13 cellular contexts compared by ENCODE assay signal in the genomic region with DNA sequence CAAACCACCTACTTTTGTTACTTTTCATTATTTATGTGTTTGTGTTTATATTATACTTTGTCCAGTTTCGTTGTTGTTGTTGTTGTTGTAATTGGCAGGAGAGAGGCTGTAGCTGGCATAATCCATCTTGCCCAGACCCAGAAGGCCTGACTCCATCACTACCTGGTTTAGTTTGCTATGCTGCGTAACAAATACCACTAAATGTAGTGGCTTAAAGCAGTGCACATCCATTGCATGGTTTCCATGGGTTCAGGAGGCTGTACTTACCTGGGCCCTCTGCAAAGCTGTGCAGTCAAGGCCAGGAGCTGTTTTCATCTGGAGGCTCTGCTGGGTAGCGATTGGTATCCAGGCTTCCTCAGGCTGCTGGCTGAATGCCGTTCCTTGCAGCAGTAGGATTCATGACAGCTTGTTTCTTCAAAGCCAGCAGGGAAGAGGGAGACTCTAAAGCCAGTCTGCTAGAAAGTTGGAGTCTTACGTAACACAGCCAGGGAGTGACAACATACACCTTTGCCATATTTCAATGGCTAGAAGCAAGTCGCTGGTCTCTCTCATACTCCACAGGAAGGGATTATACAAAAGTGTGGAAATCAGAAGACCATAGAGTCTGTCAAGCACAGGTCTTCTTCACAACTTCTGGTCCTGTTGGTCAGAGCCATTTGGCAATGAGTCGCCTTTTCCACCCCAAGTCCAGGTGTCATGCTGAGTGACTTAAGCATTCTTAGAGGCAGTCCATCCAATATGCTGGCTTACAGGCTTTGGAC. TPM values are rescaled to one million over a fixed set of nuclear protein-coding genes. Genes with fewer than 3 reads are reported as not detected.
A peak's percentile ranks its signal among the peaks of the same experiment; 100 is the strongest.
DNase-seq lines count a peak whose midpoint lies in the region; ATAC-seq, FAIRE-seq and TF ChIP-seq lines count a peak whose summit lies in the region.
"Had no signal": no experiment of that assay in that cellular context is flagged by ENCODE, and none has a peak within 500 bp of the region (broad histone marks: within the 10 kb centered on the region; RNA-seq: fewer than 3 reads in every experiment).

No MANE protein-coding gene starts in this region.

- no peak overlapping the region for H3K27ac Mint-ChIP-seq in T-helper 2 cell treated with Interferon-gamma antibody and Interleukin-4, amounts not matched to agents 5 μg/mL and 100 μg/mL, for 36 hours
- H3K27ac Mint-ChIP-seq: activated T-cell treated with anti-CD3 and anti-CD28 coated beads, Interleukin-2, amount 50 U/mL, for 72 hours had no signal

- no peaks in the 10 kb centered on the region for H3K36me3 Mint-ChIP-seq in T-helper 2 cell treated with Interferon-gamma antibody and Interleukin-4, amounts not matched to agents 5 μg/mL and 100 μg/mL, for 36 hours (ENCODE audit: low read depth)

- TF ChIP-seq CTCF in astrocyte of the spinal cord (IDR thresholded peaks at IDR 0.05; ENCODE audit: low read depth, low read length) = no peak
- TF ChIP-seq CTCF in omental fat pad (IDR thresholded peaks at IDR 0.05) = no peak

- no peak overlapping the region for H3K4me3 Mint-ChIP-seq in T-helper 2 cell treated with Interferon-gamma antibody and Interleukin-4, amounts not matched to agents 5 μg/mL and 100 μg/mL, for 36 hours
- H3K4me3 Mint-ChIP-seq: activated T-cell treated with anti-CD3 and anti-CD28 coated beads, Interleukin-2, amount 50 U/mL, for 72 hours had no signal

- no peaks in the 10 kb centered on the region for H3K9me3 Mint-ChIP-seq in T-helper 2 cell treated with Interferon-gamma antibody and Interleukin-4, amounts not matched to agents 5 μg/mL and 100 μg/mL, for 36 hours
- H3K9me3 Mint-ChIP-seq: activated T-cell treated with anti-CD3 and anti-CD28 coated beads, Interleukin-2, amount 50 U/mL, for 72 hours had no signal

- peaks cover 13% of the 10 kb centered on the region for H3K4me1 Mint-ChIP-seq in T-helper 2 cell treated with Interferon-gamma antibody and Interleukin-4, amounts not matched to agents 5 μg/mL and 100 μg/mL, for 36 hours (ENCODE audit: low read depth)

- in situ Hi-C loops in astrocyte of the spinal cord (cut with HindIII; ENCODE audit: low sequenced_read_pairs) = no loop called here

- no peak for TF ChIP-seq RAD21 in Ishikawa (IDR thresholded peaks at IDR 0.05; ENCODE audit: low read depth)

- no peak overlapping the region for H3K4me3 ChIP-seq in astrocyte of the spinal cord (ENCODE audit: low read depth, low read length)
- H3K4me3 ChIP-seq: lower lobe of right lung had no signal

- no peak for ATAC-seq in omental fat pad (ENCODE audit: low FRiP score)
- ATAC-seq: lower lobe of right lung, PC-3 had no signal

- no peaks in the 10 kb centered on the region for H3K27me3 Mint-ChIP-seq in T-helper 2 cell treated with Interferon-gamma antibody and Interleukin-4, amounts not matched to agents 5 μg/mL and 100 μg/mL, for 36 hours (ENCODE audit: low read depth)

- no peak for TF ChIP-seq POLR2A in GM12891 (IDR thresholded peaks at IDR 0.05; ENCODE audit: low read depth, low read length)

- FAIRE-seq in GM12891 (lab: Jason Lieb, UNC) = no peak

- no peak for TF ChIP-seq EP300 in Ishikawa (IDR thresholded peaks at IDR 0.05; ENCODE audit: borderline replicate concordance)

- DNase-seq in EH (ENCODE audit: low read depth) = peak; percentile 41
- DNase-seq in astrocyte of the spinal cord (ENCODE audit: low read depth, low spot score) = peak; percentile 48
- DNase-seq in myocyte (ENCODE audit: low read depth) = peak; percentile 22
- no peak for DNase-seq in T-helper 2 cell treated with Interferon-gamma antibody and Interleukin-4, amounts not matched to agents 5 μg/mL and 100 μg/mL, for 36 hours (ENCODE audit: low spot score)
- no peak for DNase-seq in GM12891 (ENCODE audit: insufficient read length, low spot score)
- DNase-seq in DMS53 treated with DMSO at 0.1 percent for 48 hours (lab: John Stamatoyannopoulos, UW; ENCODE audit: unreplicated experiment) = no peak
- no peak for DNase-seq in omental fat pad (ENCODE audit: low spot score)
- DNase-seq: activated T-cell treated with anti-CD3 and anti-CD28 coated beads, Interleukin-2, amount 50 U/mL, for 72 hours; head of caudate nucleus; lower lobe of right lung; NCI-H2029; PC-3 had no signal

TF ChIP-seq in Ishikawa, 13 proteins besides CTCF, POLR2A, EP300 and RAD21:
- TF ChIP-seq CEBPB (IDR thresholded peaks at IDR 0.05) = peak; percentile 76
- no peak for TF ChIP-seq EGR1 (IDR thresholded peaks at IDR 0.05)
- no peak for TF ChIP-seq CREB1 (IDR thresholded peaks at IDR 0.05; ENCODE audit: low read depth)
- TF ChIP-seq, protein P1, sequence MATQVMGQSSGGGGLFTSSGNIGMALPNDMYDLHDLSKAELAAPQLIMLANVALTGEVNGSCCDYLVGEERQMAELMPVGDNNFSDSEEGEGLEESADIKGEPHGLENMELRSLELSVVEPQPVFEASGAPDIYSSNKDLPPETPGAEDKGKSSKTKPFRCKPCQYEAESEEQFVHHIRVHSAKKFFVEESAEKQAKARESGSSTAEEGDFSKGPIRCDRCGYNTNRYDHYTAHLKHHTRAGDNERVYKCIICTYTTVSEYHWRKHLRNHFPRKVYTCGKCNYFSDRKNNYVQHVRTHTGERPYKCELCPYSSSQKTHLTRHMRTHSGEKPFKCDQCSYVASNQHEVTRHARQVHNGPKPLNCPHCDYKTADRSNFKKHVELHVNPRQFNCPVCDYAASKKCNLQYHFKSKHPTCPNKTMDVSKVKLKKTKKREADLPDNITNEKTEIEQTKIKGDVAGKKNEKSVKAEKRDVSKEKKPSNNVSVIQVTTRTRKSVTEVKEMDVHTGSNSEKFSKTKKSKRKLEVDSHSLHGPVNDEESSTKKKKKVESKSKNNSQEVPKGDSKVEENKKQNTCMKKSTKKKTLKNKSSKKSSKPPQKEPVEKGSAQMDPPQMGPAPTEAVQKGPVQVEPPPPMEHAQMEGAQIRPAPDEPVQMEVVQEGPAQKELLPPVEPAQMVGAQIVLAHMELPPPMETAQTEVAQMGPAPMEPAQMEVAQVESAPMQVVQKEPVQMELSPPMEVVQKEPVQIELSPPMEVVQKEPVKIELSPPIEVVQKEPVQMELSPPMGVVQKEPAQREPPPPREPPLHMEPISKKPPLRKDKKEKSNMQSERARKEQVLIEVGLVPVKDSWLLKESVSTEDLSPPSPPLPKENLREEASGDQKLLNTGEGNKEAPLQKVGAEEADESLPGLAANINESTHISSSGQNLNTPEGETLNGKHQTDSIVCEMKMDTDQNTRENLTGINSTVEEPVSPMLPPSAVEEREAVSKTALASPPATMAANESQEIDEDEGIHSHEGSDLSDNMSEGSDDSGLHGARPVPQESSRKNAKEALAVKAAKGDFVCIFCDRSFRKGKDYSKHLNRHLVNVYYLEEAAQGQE (IDR thresholded peaks at IDR 0.05; ENCODE audit: low read depth) = no peak
- TF ChIP-seq, protein P2, sequence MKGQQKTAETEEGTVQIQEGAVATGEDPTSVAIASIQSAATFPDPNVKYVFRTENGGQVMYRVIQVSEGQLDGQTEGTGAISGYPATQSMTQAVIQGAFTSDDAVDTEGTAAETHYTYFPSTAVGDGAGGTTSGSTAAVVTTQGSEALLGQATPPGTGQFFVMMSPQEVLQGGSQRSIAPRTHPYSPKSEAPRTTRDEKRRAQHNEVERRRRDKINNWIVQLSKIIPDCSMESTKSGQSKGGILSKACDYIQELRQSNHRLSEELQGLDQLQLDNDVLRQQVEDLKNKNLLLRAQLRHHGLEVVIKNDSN (IDR thresholded peaks at IDR 0.05) = no peak
- TF ChIP-seq ZBTB7A (IDR thresholded peaks at IDR 0.05; ENCODE audit: low read depth) = no peak
TF ChIP-seq in Ishikawa: peak in this region for 1.

TF ChIP-seq in GM12891, 5 proteins besides CTCF, POLR2A, EP300 and RAD21:
- no peak for TF ChIP-seq POU2F2 (IDR thresholded peaks at IDR 0.05; ENCODE audit: low read depth, low read length)
- no peak for TF ChIP-seq POLR2AphosphoS5 (IDR thresholded peaks at IDR 0.05; ENCODE audit: low read depth, low read length)
- no peak for TF ChIP-seq PAX5 (IDR thresholded peaks at IDR 0.05; ENCODE audit: insufficient read depth, low read length, severe bottlenecking)
- no peak for TF ChIP-seq TAF1 (IDR thresholded peaks at IDR 0.05; ENCODE audit: low read depth, low read length)
- no peak for TF ChIP-seq SPI1 (IDR thresholded peaks at IDR 0.05; ENCODE audit: low read depth, low read length)

RNA-seq across cellular contexts. Expression of a gene that starts 41.1 kb away (rescaled TPM):
- total RNA-seq in myocyte (3.2 and 5.6 TPM in 2 replicates), omental fat pad (10 to 100 TPM in 2 of 4 donors, 1 to 10 TPM in 2; 6.4 to 20.5 (median 10.5) TPM)
- 3.4 TPM for polyA plus RNA-seq in myocyte (2012)
- 0.47 TPM for polyA plus RNA-seq in GM12891 (2012; ENCODE audit: low read depth, missing spikeins)

Comparison
In these comparisons a context has a peak if more than half of its experiments do, and no peak if none do; other contexts are left out.
1. DNase-seq: peak in EH (single experiment), astrocyte of the spinal cord (single experiment) and myocyte (single experiment); none in T-helper 2 cell treated with Interferon-gamma antibody and Interleukin-4, amounts not matched to agents 5 μg/mL and 100 μg/mL, for 36 hours (single experiment), GM12891 (single experiment), DMS53 treated with DMSO at 0.1 percent for 48 hours (single experiment) and omental fat pad (single experiment).